Comparison of ENCODE assay signal across 10 cellular contexts in genomic region chr1:228804640-228805413, GRCh38.
DNase-seq lines count a peak whose midpoint lies in the region; ATAC-seq and TF ChIP-seq lines count a peak whose summit lies in the region.
"Had no signal": no experiment of that assay in that cellular context is flagged by ENCODE, and none has a peak within 500 bp of the region (broad histone marks: within the 10 kb centered on the region; RNA-seq: fewer than 3 reads in every experiment).

No MANE protein-coding gene starts in this region.

- H3K27ac ChIP-seq in lower lobe of right lung (no peak overlapping the region), vagina (peak overlapping the region; percentile 15)
- H3K27ac ChIP-seq: HL-60 had no signal

- CTCF ChIA-PET in activated CD4-positive, alpha-beta memory T cell treated with anti-CD3 and anti-CD28 coated beads for 36 hours (lab: Charles Lee), result interaction anchor here (0.7 to 1.1 kb wide), 2 partner anchors 10 to 381 kb away, joined by 4 to 5 read pairs; no protein-coding TSS in a partner anchor

- H3K4me1 Mint-ChIP-seq in activated CD4-positive, alpha-beta memory T cell treated with anti-CD3 and anti-CD28 coated beads for 36 hours (ENCODE audit: low read depth), result peaks cover 32% of the 10 kb centered on the region

- POLR2A ChIA-PET in activated CD4-positive, alpha-beta memory T cell treated with anti-CD3 and anti-CD28 coated beads for 36 hours (lab: Charles Lee), result interaction anchor here (0.7 to 2.0 kb wide), 3 partner anchors 10 to 56 kb away, joined by 3 to 11 read pairs (median 5); no protein-coding TSS in a partner anchor

- H3K4me1 ChIP-seq in lower lobe of right lung (peaks cover 33% of the 10 kb centered on the region), vagina (peaks cover 28% of the 10 kb centered on the region)

- H3K27me3 Mint-ChIP-seq in activated CD4-positive, alpha-beta memory T cell treated with anti-CD3 and anti-CD28 coated beads for 36 hours, result peaks cover 2% of the 10 kb centered on the region

- peaks cover under 1% of the 10 kb centered on the region for H3K9me3 Mint-ChIP-seq in activated CD4-positive, alpha-beta memory T cell treated with anti-CD3 and anti-CD28 coated beads for 36 hours

- peak in 2 of 3 donors; percentile 19 to 49 for DNase-seq in stimulated activated CD4-positive, alpha-beta T cell treated with anti-CD3 and anti-CD28 coated beads, Interleukin-12 subunit alpha, Interleukin-12 subunit beta, amount 100 ng/mL, for 48 hours (ENCODE audit: low read depth in 2 of 3, low spot score in 1 of 3)
- no peak for DNase-seq in stimulated activated CD4-positive, alpha-beta T cell treated with anti-CD3 and anti-CD28 coated beads, Interleukin-12 subunit alpha, Interleukin-12 subunit beta, amount 100 ng/mL, for 4 hours
- peak; percentile 78 for DNase-seq in activated CD4-positive, alpha-beta memory T cell treated with anti-CD3 and anti-CD28 coated beads for 36 hours
- no peak for DNase-seq in lower lobe of right lung
- DNase-seq in vagina (ENCODE audit: extremely low spot score in 2 of 2), result peak; percentile 72 to 84
- DNase-seq in NCI-H524 (lab: John Stamatoyannopoulos, UW), result no peak
- DNase-seq: C1 segment of cervical spinal cord had no signal

- TF ChIP-seq POLR2A in vagina (IDR thresholded peaks at IDR 0.05), result no peak

- H3K36me3 ChIP-seq in lower lobe of right lung (no peaks in the 10 kb centered on the region), vagina (no peaks in the 10 kb centered on the region)

- TF ChIP-seq CTCF in lower lobe of right lung (IDR thresholded peaks at IDR 0.05) (no peak), vagina (IDR thresholded peaks at IDR 0.05) (no peak)

- peak overlapping the region; percentile 86 for H3K27ac Mint-ChIP-seq in activated CD4-positive, alpha-beta memory T cell treated with anti-CD3 and anti-CD28 coated beads for 36 hours

- intact Hi-C loops in activated CD4-positive, alpha-beta memory T cell treated with anti-CD3 and anti-CD28 coated beads for 36 hours (cut with micrococcal nuclease), result loop anchor here (1.0 kb wide), 1 partner anchor 11 kb away; no protein-coding TSS in a partner anchor
- intact Hi-C loops in lower lobe of right lung (cut with DNase I) (no loop called here), vagina (cut with DNase I) (no loop called here)

- ATAC-seq in lower lobe of right lung, result peak; percentile 14 to 45
- no peak for ATAC-seq in GM19023 (IDR thresholded peaks at IDR 0.05; ENCODE audit: unreplicated experiment)
- ATAC-seq in GM18907 (IDR thresholded peaks at IDR 0.05; ENCODE audit: unreplicated experiment), result no peak

- H3K27me3 ChIP-seq in lower lobe of right lung (ENCODE audit: low read depth) (no peaks in the 10 kb centered on the region), vagina (no peaks in the 10 kb centered on the region)

- H3K4me3 ChIP-seq in lower lobe of right lung (no peak overlapping the region), vagina (no peak overlapping the region)

- H3K36me3 Mint-ChIP-seq in activated CD4-positive, alpha-beta memory T cell treated with anti-CD3 and anti-CD28 coated beads for 36 hours, result no peaks in the 10 kb centered on the region

- H3K9me3 ChIP-seq in lower lobe of right lung (no peaks in the 10 kb centered on the region), vagina (no peaks in the 10 kb centered on the region)

- peak overlapping the region; percentile 20 for H3K4me3 Mint-ChIP-seq in activated CD4-positive, alpha-beta memory T cell treated with anti-CD3 and anti-CD28 coated beads for 36 hours

Comparison
In these comparisons a context has a peak if more than half of its experiments do, and no peak if none do; other contexts are left out.
1. DNase-seq: peak in stimulated activated CD4-positive, alpha-beta T cell treated with anti-CD3 and anti-CD28 coated beads, Interleukin-12 subunit alpha, Interleukin-12 subunit beta, amount 100 ng/mL, for 48 hours (2 of 3), activated CD4-positive, alpha-beta memory T cell treated with anti-CD3 and anti-CD28 coated beads for 36 hours (single experiment) and vagina (2 of 2); none in stimulated activated CD4-positive, alpha-beta T cell treated with anti-CD3 and anti-CD28 coated beads, Interleukin-12 subunit alpha, Interleukin-12 subunit beta, amount 100 ng/mL, for 4 hours (single experiment), lower lobe of right lung (single experiment) and NCI-H524 (0 of 2).
2. ATAC-seq: peak in lower lobe of right lung (2 of 2); none in GM19023 (single experiment) and GM18907 (single experiment).